In the genomic region with DNA sequence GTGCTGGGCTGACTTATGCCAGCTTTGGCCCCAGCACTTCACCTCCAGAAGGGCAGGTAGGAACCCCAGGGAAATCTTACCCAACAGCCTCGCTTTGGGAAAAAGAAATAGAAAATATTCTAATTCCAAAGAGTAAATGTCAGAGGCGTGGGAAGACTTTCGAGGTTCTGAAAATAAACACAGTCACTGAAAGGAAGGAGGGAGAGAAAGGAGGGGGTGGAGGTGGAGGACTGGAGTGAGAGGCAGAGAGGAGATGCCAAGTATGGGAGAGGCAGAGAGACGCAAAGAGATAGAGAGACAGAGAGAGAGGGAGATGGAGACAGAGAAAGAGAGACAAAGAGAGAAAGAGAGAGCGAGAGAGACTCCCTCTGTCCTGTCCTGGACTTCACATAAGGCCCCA, we compare ENCODE assay signal across 15 cellular contexts.
DNase-seq lines count a peak whose midpoint lies in the region; ATAC-seq and TF ChIP-seq lines count a peak whose summit lies in the region.
"Had no signal": no experiment of that assay in that cellular context is flagged by ENCODE, and none has a peak within 500 bp of the region (broad histone marks: within the 10 kb centered on the region; RNA-seq: fewer than 3 reads in every experiment).

No MANE protein-coding gene starts in this region.

- DNase-seq in AG08396 (ENCODE audit: low spot score) (peak; percentile 44), brain microvascular endothelial cell (peak; percentile 10), fibroblast of mammary gland (ENCODE audit: low read depth) (peak; percentile 14), putamen (ENCODE audit: low spot score) (peak; percentile 13), left ventricle myocardium inferior (no peak)
- DNase-seq in activated CD4-positive, alpha-beta T cell treated with anti-CD3 and anti-CD28 coated beads, Interleukin-2, amount 10 ng/mL, durations not matched to agents 7 days and 5 days, result no peak
- DNase-seq in activated naive CD4-positive, alpha-beta T cell treated with anti-CD3 and anti-CD28 coated beads, Interleukin-2, amount 50 U/mL, for 72 hours (ENCODE audit: low spot score in 2 of 2), result no peak
- DNase-seq: C1 segment of cervical spinal cord, GF-D8, NCI-H1092, NCI-H146, NCI-H2081 treated with DMSO at 0.1 percent for 48 hours, NCI-H510A treated with DMSO at 0.1 percent for 48 hours had no signal

- CTCF ChIA-PET in activated CD4-positive, alpha-beta T cell treated with anti-CD3 and anti-CD28 coated beads, Interleukin-2, amount 10 ng/mL, durations not matched to agents 7 days and 5 days (lab: Charles Lee), result no interaction called here

- intact Hi-C loops in left ventricle myocardium inferior (cut with micrococcal nuclease), result no loop called here

- H3K27ac Mint-ChIP-seq in activated CD4-positive, alpha-beta T cell treated with anti-CD3 and anti-CD28 coated beads, Interleukin-2, amount 10 ng/mL, durations not matched to agents 7 days and 5 days, result no peak overlapping the region
- no peak overlapping the region for H3K27ac Mint-ChIP-seq in activated naive CD4-positive, alpha-beta T cell treated with anti-CD3 and anti-CD28 coated beads, Interleukin-2, amount 50 U/mL, for 72 hours

- TF ChIP-seq CTCF in brain microvascular endothelial cell (IDR thresholded peaks at IDR 0.05; ENCODE audit: low read depth, low read length, missing control alignments), result no peak
- TF ChIP-seq CTCF in fibroblast of mammary gland (conservative IDR thresholded peaks at IDR 0.05; ENCODE audit: control insufficient read depth, insufficient read depth, low read depth, low read length), result no peak
- TF ChIP-seq CTCF in left ventricle myocardium inferior (IDR thresholded peaks at IDR 0.05; ENCODE audit: borderline replicate concordance), result no peak

- no peaks in the 10 kb centered on the region for H3K36me3 ChIP-seq in brain microvascular endothelial cell (replicated peaks)
- no peaks in the 10 kb centered on the region for H3K36me3 ChIP-seq in left ventricle myocardium inferior

- H3K9me3 Mint-ChIP-seq in activated CD4-positive, alpha-beta T cell treated with anti-CD3 and anti-CD28 coated beads, Interleukin-2, amount 10 ng/mL, durations not matched to agents 7 days and 5 days, result no peaks in the 10 kb centered on the region
- no peaks in the 10 kb centered on the region for H3K9me3 Mint-ChIP-seq in activated naive CD4-positive, alpha-beta T cell treated with anti-CD3 and anti-CD28 coated beads, Interleukin-2, amount 50 U/mL, for 72 hours

- H3K27me3 ChIP-seq in brain microvascular endothelial cell (replicated peaks) (no peaks in the 10 kb centered on the region), left ventricle myocardium inferior (ENCODE audit: low read depth) (peaks cover 59% of the 10 kb centered on the region)

- H3K4me3 Mint-ChIP-seq in activated CD4-positive, alpha-beta T cell treated with anti-CD3 and anti-CD28 coated beads, Interleukin-2, amount 10 ng/mL, durations not matched to agents 7 days and 5 days, result no peak overlapping the region

- no peaks in the 10 kb centered on the region for H3K36me3 Mint-ChIP-seq in activated CD4-positive, alpha-beta T cell treated with anti-CD3 and anti-CD28 coated beads, Interleukin-2, amount 10 ng/mL, durations not matched to agents 7 days and 5 days (ENCODE audit: low read depth)
- no peaks in the 10 kb centered on the region for H3K36me3 Mint-ChIP-seq in activated naive CD4-positive, alpha-beta T cell treated with anti-CD3 and anti-CD28 coated beads, Interleukin-2, amount 50 U/mL, for 72 hours

- POLR2A ChIA-PET in activated CD4-positive, alpha-beta T cell treated with anti-CD3 and anti-CD28 coated beads, Interleukin-2, amount 10 ng/mL, durations not matched to agents 7 days and 5 days (lab: Charles Lee), result no interaction called here

- H3K9me3 ChIP-seq in left ventricle myocardium inferior (replicated peaks), result peaks cover 14% of the 10 kb centered on the region

- no peak overlapping the region for H3K4me3 ChIP-seq in brain microvascular endothelial cell (ENCODE audit: low read depth, low read length)
- no peak overlapping the region for H3K4me3 ChIP-seq in fibroblast of mammary gland (ENCODE audit: control insufficient read depth, low read depth, low read length)
- no peak overlapping the region for H3K4me3 ChIP-seq in left ventricle myocardium inferior

- H3K4me1 ChIP-seq in left ventricle myocardium inferior, result no peaks in the 10 kb centered on the region

- no peak for ATAC-seq in GM18502 (IDR thresholded peaks at IDR 0.05; ENCODE audit: poor library complexity, unreplicated experiment)
- no peak for ATAC-seq in activated naive CD4-positive, alpha-beta T cell treated with anti-CD3 and anti-CD28 coated beads, Interleukin-2, amount 50 U/mL, for 72 hours
- ATAC-seq: HepG2 had no signal

- no peaks in the 10 kb centered on the region for H3K27me3 Mint-ChIP-seq in activated CD4-positive, alpha-beta T cell treated with anti-CD3 and anti-CD28 coated beads, Interleukin-2, amount 10 ng/mL, durations not matched to agents 7 days and 5 days

- H3K27ac ChIP-seq in brain microvascular endothelial cell, result no peak overlapping the region
- H3K27ac ChIP-seq in left ventricle myocardium inferior (replicated peaks), result no peak overlapping the region

- H3K4me1 Mint-ChIP-seq in activated CD4-positive, alpha-beta T cell treated with anti-CD3 and anti-CD28 coated beads, Interleukin-2, amount 10 ng/mL, durations not matched to agents 7 days and 5 days, result no peaks in the 10 kb centered on the region

- in situ Hi-C loops in brain microvascular endothelial cell (cut with HindIII; ENCODE audit: low pct_ligation_motif_present, low sequenced_read_pairs), result no loop called here

Comparison
In these comparisons a context has a peak if more than half of its experiments do, and no peak if none do; other contexts are left out.
1. DNase-seq: peak in AG08396 (single experiment), brain microvascular endothelial cell (single experiment), fibroblast of mammary gland (single experiment) and putamen (single experiment); none in left ventricle myocardium inferior (single experiment), activated CD4-positive, alpha-beta T cell treated with anti-CD3 and anti-CD28 coated beads, Interleukin-2, amount 10 ng/mL, durations not matched to agents 7 days and 5 days (single experiment) and activated naive CD4-positive, alpha-beta T cell treated with anti-CD3 and anti-CD28 coated beads, Interleukin-2, amount 50 U/mL, for 72 hours (0 of 2).